In genomic region chr1:202251424-202252256, GRCh38 we compare ENCODE assay signal across 30 cellular contexts. TPM values are rescaled to one million over a fixed set of nuclear protein-coding genes. Genes with fewer than 3 reads are reported as not detected.
DNase-seq lines count a peak whose midpoint lies in the region; ATAC-seq, FAIRE-seq and TF ChIP-seq lines count a peak whose summit lies in the region.
"Had no signal": no experiment of that assay in that cellular context is flagged by ENCODE, and none has a peak within 500 bp of the region (broad histone marks: within the 10 kb centered on the region; RNA-seq: fewer than 3 reads in every experiment).

No MANE protein-coding gene starts in this region.

- H3K27ac ChIP-seq in ascending aorta (peak overlapping the region; percentile 47 to 56), kidney (ENCODE audit: low read depth in 2 of 2, low read length in 2 of 2) (no peak overlapping the region)
- H3K27ac ChIP-seq: A549, esophagus squamous epithelium, heart right ventricle had no signal

- FAIRE-seq in kidney (lab: Jason Lieb, UNC): no peak
- FAIRE-seq: A549, endometrium had no signal

- peaks cover 1% of the 10 kb centered on the region for H3K4me1 Mint-ChIP-seq in activated T-cell treated with anti-CD3 and anti-CD28 coated beads, Interleukin-2, amount 50 U/mL, for 24 hours (ENCODE audit: low read depth)
- no peaks in the 10 kb centered on the region for H3K4me1 Mint-ChIP-seq in activated naive CD8-positive, alpha-beta T cell treated with anti-CD3 and anti-CD28 coated beads, Interleukin-2, amount 50 U/mL, for 24 hours
- H3K4me1 Mint-ChIP-seq: activated CD4-positive, alpha-beta T cell treated with anti-CD3 and anti-CD28 coated beads for 36 hours had no signal

- H3K27me3 Mint-ChIP-seq in activated T-cell treated with anti-CD3 and anti-CD28 coated beads, Interleukin-2, amount 50 U/mL, for 24 hours: peaks cover 4% of the 10 kb centered on the region
- peaks cover 8% of the 10 kb centered on the region for H3K27me3 Mint-ChIP-seq in activated naive CD8-positive, alpha-beta T cell treated with anti-CD3 and anti-CD28 coated beads, Interleukin-2, amount 50 U/mL, for 24 hours

- no peak overlapping the region for H3K9ac ChIP-seq in kidney (ENCODE audit: low read length in 2 of 2)

- ATAC-seq in activated naive CD8-positive, alpha-beta T cell treated with anti-CD3 and anti-CD28 coated beads, Interleukin-2, amount 50 U/mL, for 24 hours: no peak
- ATAC-seq: A549; activated CD4-positive, alpha-beta T cell treated with anti-CD3 and anti-CD28 coated beads for 36 hours; heart right ventricle had no signal

- no peak overlapping the region for H3K4me3 Mint-ChIP-seq in activated T-cell treated with anti-CD3 and anti-CD28 coated beads, Interleukin-2, amount 50 U/mL, for 24 hours
- H3K4me3 Mint-ChIP-seq in activated naive CD8-positive, alpha-beta T cell treated with anti-CD3 and anti-CD28 coated beads, Interleukin-2, amount 50 U/mL, for 24 hours: no peak overlapping the region
- H3K4me3 Mint-ChIP-seq: activated CD4-positive, alpha-beta T cell treated with anti-CD3 and anti-CD28 coated beads for 36 hours; activated naive CD8-positive, alpha-beta T cell; dendritic cell treated with granulocyte-macrophage colony-stimulating factor and Interleukin-4, amounts not matched to agents 40 ng/mL and 50 ng/mL, for 4 days had no signal

- H3K36me3 ChIP-seq in H7 (replicated peaks; ENCODE audit: control insufficient read depth, insufficient read depth, low read length): no peaks in the 10 kb centered on the region
- H3K36me3 ChIP-seq in ascending aorta: peaks cover 15 to 16% of the 10 kb centered on the region in 2 donors
- no peaks in the 10 kb centered on the region for H3K36me3 ChIP-seq in kidney (ENCODE audit: control insufficient read depth in 1 of 2, insufficient read depth in 2 of 2, low read length in 2 of 2)
- H3K36me3 ChIP-seq: esophagus squamous epithelium, heart right ventricle, MG63 had no signal

- H3K36me3 Mint-ChIP-seq in activated T-cell treated with anti-CD3 and anti-CD28 coated beads, Interleukin-2, amount 50 U/mL, for 24 hours (ENCODE audit: low read depth): no peaks in the 10 kb centered on the region
- H3K36me3 Mint-ChIP-seq in activated naive CD8-positive, alpha-beta T cell treated with anti-CD3 and anti-CD28 coated beads, Interleukin-2, amount 50 U/mL, for 24 hours (ENCODE audit: low read depth): no peaks in the 10 kb centered on the region
- H3K36me3 Mint-ChIP-seq: activated naive CD8-positive, alpha-beta T cell had no signal

- DNase-seq in activated T-cell treated with anti-CD3 and anti-CD28 coated beads, Interleukin-2, amount 50 U/mL, for 24 hours: peak; percentile 12
- DNase-seq in activated T-cell treated with anti-CD3 and anti-CD28 coated beads, Interleukin-2, amount 50 U/mL, for 48 hours: no peak
- DNase-seq in H7 (peak; percentile 65), ascending aorta (ENCODE audit: low spot score in 2 of 2) (peak in 1 of 2 donors; percentile 28), posterior vena cava (ENCODE audit: low spot score) (peak; percentile 37), kidney (no peak)
- DNase-seq in NK-92 treated with Interleukin-12 subunit alpha and Interleukin-12 subunit beta, amount 100 ng/mL, for 24 hours (lab: John Stamatoyannopoulos, UW): no peak
- DNase-seq in activated naive CD8-positive, alpha-beta T cell treated with anti-CD3 and anti-CD28 coated beads, Interleukin-2, amount 50 U/mL, for 24 hours: no peak
- DNase-seq: activated CD4-positive, alpha-beta T cell treated with anti-CD3 and anti-CD28 coated beads for 36 hours; AML-193; aorta; caudate nucleus; esophagus squamous epithelium; foreskin melanocyte; heart right ventricle; MG63; NCI-H1105 treated with DMSO at 0.1 percent for 48 hours; NCI-H2081; NCI-H345; NCI-H82; RPMI8226; T-helper 1 cell; trophoblast cell had no signal

- H3K27me3 ChIP-seq in H7 (ENCODE audit: control insufficient read depth, insufficient read depth, low read length) (peaks cover 2% of the 10 kb centered on the region; the same call in 1 of the 2 replicates), ascending aorta (no peaks in the 10 kb centered on the region)

- no peaks in the 10 kb centered on the region for H3K9me3 ChIP-seq in ascending aorta
- no peaks in the 10 kb centered on the region for H3K9me3 ChIP-seq in kidney (ENCODE audit: control insufficient read depth in 1 of 2, low read length in 2 of 2)
- H3K9me3 ChIP-seq: A549, esophagus squamous epithelium, heart right ventricle, MG63 had no signal

- H3K27ac Mint-ChIP-seq in activated T-cell treated with anti-CD3 and anti-CD28 coated beads, Interleukin-2, amount 50 U/mL, for 24 hours: no peak overlapping the region
- H3K27ac Mint-ChIP-seq in activated naive CD8-positive, alpha-beta T cell treated with anti-CD3 and anti-CD28 coated beads, Interleukin-2, amount 50 U/mL, for 24 hours: no peak overlapping the region
- H3K27ac Mint-ChIP-seq: activated CD4-positive, alpha-beta T cell treated with anti-CD3 and anti-CD28 coated beads for 36 hours; activated naive CD8-positive, alpha-beta T cell; dendritic cell treated with granulocyte-macrophage colony-stimulating factor and Interleukin-4, amounts not matched to agents 40 ng/mL and 50 ng/mL, for 4 days had no signal

- no peak overlapping the region for H3K4me3 ChIP-seq in H7 (ENCODE audit: insufficient read depth, low read depth, low read length)
- no peak overlapping the region for H3K4me3 ChIP-seq in ascending aorta
- H3K4me3 ChIP-seq in kidney (ENCODE audit: low read length in 2 of 2): no peak overlapping the region
- H3K4me3 ChIP-seq: A549, esophagus squamous epithelium, heart right ventricle, MG63 had no signal

- TF ChIP-seq CTCF in ascending aorta (IDR thresholded peaks at IDR 0.05) (no peak), kidney (IDR thresholded peaks at IDR 0.05; ENCODE audit: borderline replicate concordance, extremely low read depth, insufficient read depth) (no peak)

- H3K9me3 Mint-ChIP-seq in activated T-cell treated with anti-CD3 and anti-CD28 coated beads, Interleukin-2, amount 50 U/mL, for 24 hours: no peaks in the 10 kb centered on the region
- H3K9me3 Mint-ChIP-seq in activated naive CD8-positive, alpha-beta T cell treated with anti-CD3 and anti-CD28 coated beads, Interleukin-2, amount 50 U/mL, for 24 hours: no peaks in the 10 kb centered on the region
- H3K9me3 Mint-ChIP-seq: dendritic cell treated with granulocyte-macrophage colony-stimulating factor and Interleukin-4, amounts not matched to agents 40 ng/mL and 50 ng/mL, for 4 days had no signal

- intact Hi-C loops in ascending aorta (cut with DNase I): no loop called here
- intact Hi-C loops in posterior vena cava (cut with DNase I): no loop called here
- intact Hi-C loops in kidney (cut with DNase I): no loop called here

- peaks cover 0 to 18% of the 10 kb centered on the region in 2 donors for H3K4me1 ChIP-seq in ascending aorta
- H3K4me1 ChIP-seq in kidney (ENCODE audit: control insufficient read depth in 1 of 2, insufficient read depth in 1 of 2, low read depth in 1 of 2, low read length in 2 of 2): no peaks in the 10 kb centered on the region
- H3K4me1 ChIP-seq: esophagus squamous epithelium, heart right ventricle had no signal

RNA-seq across cellular contexts. Expression of gene LGR6, which starts 58.0 kb away (rescaled TPM):
- 0.24 and 0.41 TPM in 2 replicates for total RNA-seq in H7 (2014; rRNA removed; shearing (Covaris generic))
- total RNA-seq in ascending aorta (26.0 TPM), posterior vena cava (under 1 TPM; 0.28 to 0.43 TPM), kidney (4.1 TPM)
- 1.8 TPM for polyA plus RNA-seq in kidney (ENCODE audit: insufficient read depth, low read depth, low replicate concordance)
- total RNA-seq: H4, lung microvascular endothelial cell, subcutaneous adipose tissue had no signal

Comparison
In these comparisons a context has a peak if more than half of its experiments do, and no peak if none do; other contexts are left out.
1. DNase-seq: peak in activated T-cell treated with anti-CD3 and anti-CD28 coated beads, Interleukin-2, amount 50 U/mL, for 24 hours (single experiment), H7 (single experiment) and posterior vena cava (single experiment); none in activated T-cell treated with anti-CD3 and anti-CD28 coated beads, Interleukin-2, amount 50 U/mL, for 48 hours (0 of 2), NK-92 treated with Interleukin-12 subunit alpha and Interleukin-12 subunit beta, amount 100 ng/mL, for 24 hours (single experiment), kidney (single experiment) and activated naive CD8-positive, alpha-beta T cell treated with anti-CD3 and anti-CD28 coated beads, Interleukin-2, amount 50 U/mL, for 24 hours (single experiment).
2. H3K27ac ChIP-seq: peak in ascending aorta (2 of 2); none in kidney (0 of 2).